In genomic region chr22:30312053-30312452, GRCh38 we compare ENCODE assay signal across 8 cellular contexts. TPM values are rescaled to one million over a fixed set of nuclear protein-coding genes. Genes with fewer than 3 reads are reported as not detected.
A peak's percentile ranks its signal among the peaks of the same experiment; 100 is the strongest.
DNase-seq lines count a peak whose midpoint lies in the region; ATAC-seq and TF ChIP-seq lines count a peak whose summit lies in the region.

No MANE protein-coding gene starts in this region.

- H3K9me3 ChIP-seq in SK-N-SH (no peaks in the 10 kb centered on the region), skeletal muscle satellite cell (replicated peaks; ENCODE audit: low read length) (no peaks in the 10 kb centered on the region)

- H3K27ac ChIP-seq in SK-N-SH (ENCODE audit: low read depth in 2 of 2, low read length in 1 of 2), result peak overlapping the region in 1 of 2 experiments; percentile 66; a peak in 2 of 4 replicates

- no peak; a peak in 1 of 4 replicates for TF ChIP-seq EP300 in SK-N-SH (IDR thresholded peaks at IDR 0.05; ENCODE audit: borderline replicate concordance in 1 of 2, low read depth in 1 of 2, low read length in 1 of 2)

- no peak for TF ChIP-seq RAD21 in SK-N-SH (IDR thresholded peaks at IDR 0.05; ENCODE audit: low read length)

- H3K9ac ChIP-seq in SK-N-SH, result peak overlapping the region; percentile 21; the same call in 1 of the 2 replicates
- H3K9ac ChIP-seq in skeletal muscle satellite cell (ENCODE audit: low read depth, low read length), result no peak overlapping the region

- H3K4me3 ChIP-seq in SK-N-SH (ENCODE audit: low read depth in 2 of 2, low read length in 1 of 2) (no peak overlapping the region), skeletal muscle satellite cell (ENCODE audit: low read length) (no peak overlapping the region)

- H3F3A ChIP-seq in SK-N-SH (replicated peaks; ENCODE audit: insufficient read depth), result peaks cover 25% of the 10 kb centered on the region

- H3K9me2 ChIP-seq in SK-N-SH, result no peaks in the 10 kb centered on the region

- H3K79me2 ChIP-seq in SK-N-SH (ENCODE audit: insufficient read depth), result peaks cover 79% of the 10 kb centered on the region

- H4K20me1 ChIP-seq in SK-N-SH (ENCODE audit: insufficient read depth), result peaks cover 72% of the 10 kb centered on the region

- WGBS in SK-N-SH (ENCODE audit: low lambda C conversion rate), result 50% methylated on average over 6 of the region's 6 CpGs

- no peak overlapping the region for H2AFZ ChIP-seq in SK-N-SH (ENCODE audit: low read depth)

- DNase-seq in EH (ENCODE audit: low read depth) (peak; percentile 93), SK-N-SH (no peak), cerebellum (ENCODE audit: low spot score) (no peak), NCI-H1930 (lab: John Stamatoyannopoulos, UW) (no peak), middle frontal gyrus (ENCODE audit: extremely low spot score, low spot score) (no peak), DMS153 treated with DMSO at 0.1 percent for 48 hours (lab: John Stamatoyannopoulos, UW; ENCODE audit: unreplicated experiment) (no peak)

- no peak for TF ChIP-seq CTCF in SK-N-SH (IDR thresholded peaks at IDR 0.05)

- CTCF ChIA-PET in SK-N-SH (lab: Yijun Ruan, JAX), result interaction anchor here (6.5 kb wide), 1 partner anchor 23 kb away, joined by 31 read pairs; the partner anchor contains the start of gene CASTOR1

- H3K4me2 ChIP-seq in SK-N-SH (peak overlapping the region; percentile 73), skeletal muscle satellite cell (ENCODE audit: low read length) (peak overlapping the region; percentile 12)

- POLR2A ChIA-PET in SK-N-SH (lab: Yijun Ruan, JAX), result interaction anchor here (1.0 kb wide), 1 partner anchor 17 kb away, joined by 3 read pairs; no protein-coding TSS in a partner anchor

- H3K4me1 ChIP-seq in SK-N-SH (ENCODE audit: control insufficient read depth in 1 of 2, insufficient read depth in 2 of 2, low read depth in 1 of 2, low read length in 1 of 2) (peaks cover 26 to 35% of the 10 kb centered on the region in 2 experiments; a peak in 3 of 4 replicates), skeletal muscle satellite cell (ENCODE audit: control insufficient read depth, insufficient read depth, low read length) (peaks cover 26% of the 10 kb centered on the region)

- peak; percentile 65 for ATAC-seq in esophagus mucosa

- H3K36me3 ChIP-seq in SK-N-SH (replicated peaks in 1 of 2; ENCODE audit: control insufficient read depth in 1 of 2, insufficient read depth in 2 of 2, low read length in 1 of 2) (no peaks in the 10 kb centered on the region), skeletal muscle satellite cell (ENCODE audit: insufficient read depth, low read length) (no peaks in the 10 kb centered on the region)

- H3K27me3 ChIP-seq in SK-N-SH (ENCODE audit: insufficient read depth) (no peaks in the 10 kb centered on the region), skeletal muscle satellite cell (ENCODE audit: control insufficient read depth, insufficient read depth, low read length) (no peaks in the 10 kb centered on the region)

TF ChIP-seq in SK-N-SH, 30 proteins besides CTCF, POLR2A, EP300 and RAD21 (continues in another document):
- no peak for TF ChIP-seq ELF1 (IDR thresholded peaks at IDR 0.05)
- no peak for TF ChIP-seq TEAD4 (IDR thresholded peaks at IDR 0.05; ENCODE audit: borderline replicate concordance, insufficient read depth)
- TF ChIP-seq TCF12 (IDR thresholded peaks at IDR 0.05), result peak; percentile 73
- no peak for TF ChIP-seq IRF3 (IDR thresholded peaks at IDR 0.05; ENCODE audit: low read depth, low read length)
- TF ChIP-seq RXRA (IDR thresholded peaks at IDR 0.05; ENCODE audit: borderline replicate concordance, low read depth), result peak; percentile 48; the same call in 1 of the 2 replicates
- peak; percentile 22; the same call in 1 of the 2 replicates for TF ChIP-seq NFIC (IDR thresholded peaks at IDR 0.05; ENCODE audit: borderline replicate concordance)
- no peak for TF ChIP-seq SIN3A (IDR thresholded peaks at IDR 0.05; ENCODE audit: borderline replicate concordance, low read depth, low read length)
- TF ChIP-seq FOXJ3 (CRISPR knock-in tag; IDR thresholded peaks at IDR 0.05), result no peak
- no peak for TF ChIP-seq RCOR1 (IDR thresholded peaks at IDR 0.05; ENCODE audit: low read length)
- TF ChIP-seq MAX (IDR thresholded peaks at IDR 0.05; ENCODE audit: low read depth), result no peak; the same call in 1 of the 2 replicates
- TF ChIP-seq FOXM1 (IDR thresholded peaks at IDR 0.05; ENCODE audit: low read depth), result no peak
- TF ChIP-seq SMC3 (IDR thresholded peaks at IDR 0.05; ENCODE audit: low read depth, low read length), result no peak
- no peak for TF ChIP-seq EZH2phosphoT487 (IDR thresholded peaks at IDR 0.05; ENCODE audit: borderline replicate concordance, low read depth)
- TF ChIP-seq MEF2A (IDR thresholded peaks at IDR 0.05; ENCODE audit: borderline replicate concordance, low read depth), result peak; percentile 75; the same call in 1 of the 2 replicates
- no peak for TF ChIP-seq USF2 (IDR thresholded peaks at IDR 0.05; ENCODE audit: borderline replicate concordance, low read depth, low read length)
- no peak for TF ChIP-seq NRF1 (IDR thresholded peaks at IDR 0.05; ENCODE audit: low read depth, low read length)
- no peak for TF ChIP-seq RFX5 (IDR thresholded peaks at IDR 0.05; ENCODE audit: low read length)
- TF ChIP-seq PBX3 (IDR thresholded peaks at IDR 0.05), result peak; percentile 89
- no peak for TF ChIP-seq TAF1 (IDR thresholded peaks at IDR 0.05; ENCODE audit: borderline replicate concordance, low read depth, low read length)
- TF ChIP-seq CHD2 (IDR thresholded peaks at IDR 0.05; ENCODE audit: low read length, partially characterized antibody), result no peak
- peak; percentile 78; the same call in 1 of the 2 replicates for TF ChIP-seq FOSL2 (IDR thresholded peaks at IDR 0.05; ENCODE audit: borderline replicate concordance, low read depth)

RNA-seq across cellular contexts. Expression of gene TBC1D10A, which starts 14.7 kb away (rescaled TPM):
- polyA plus RNA-seq in SK-N-SH (2012; rRNA removed), result 15.3 and 16.5 TPM in 2 replicates
- polyA plus RNA-seq in SK-N-SH (2012; cell fraction: cytosol; rRNA removed), result 6.5 and 9.7 TPM in 2 replicates
- polyA plus RNA-seq in SK-N-SH (2012; cell fraction: nucleus; rRNA removed), result 27.1 and 28.3 TPM in 2 replicates
- 44.5 TPM for total RNA-seq in esophagus mucosa
- total RNA-seq in skeletal muscle satellite cell (2012; rRNA removed), result 18.0 and 23.4 TPM in 2 replicates
- total RNA-seq in cerebellum, result 6.4 TPM

RNA-seq across cellular contexts. Expression of gene CASTOR1, which starts 22.7 kb away (rescaled TPM):
- 14.4 and 17.4 TPM in 2 replicates for polyA plus RNA-seq in SK-N-SH (2012; rRNA removed)
- polyA plus RNA-seq in SK-N-SH (2012; cell fraction: cytosol; rRNA removed), result 4.5 and 8.5 TPM in 2 replicates
- polyA plus RNA-seq in SK-N-SH (2012; cell fraction: nucleus; rRNA removed), result 29.2 and 38.1 TPM in 2 replicates
- total RNA-seq in esophagus mucosa (43.7 TPM), cerebellum (4.9 TPM)
- 2.0 and 5.7 TPM in 2 replicates for total RNA-seq in skeletal muscle satellite cell (2012; rRNA removed)

RNA-seq across cellular contexts. Expression of gene SF3A1, which starts 44.6 kb away (rescaled TPM):
- 37.5 and 75.2 TPM in 2 replicates for polyA plus RNA-seq in SK-N-SH (2012; rRNA removed)
- polyA plus RNA-seq in SK-N-SH (2012; cell fraction: cytosol; rRNA removed), result 57.9 and 75.1 TPM in 2 replicates
- polyA plus RNA-seq in SK-N-SH (2012; cell fraction: nucleus; rRNA removed), result 121 and 150 TPM in 2 replicates
- 111 TPM for total RNA-seq in esophagus mucosa
- total RNA-seq in skeletal muscle satellite cell (2012; rRNA removed), result 23.2 and 26.9 TPM in 2 replicates
- total RNA-seq in cerebellum, result 33.7 TPM

RNA-seq across cellular contexts. Expression of gene CCDC157, which starts 44.8 kb away (rescaled TPM):
- polyA plus RNA-seq in SK-N-SH (2012; rRNA removed), result 5.8 and 7.9 TPM in 2 replicates
- 3.3 and 5.5 TPM in 2 replicates for polyA plus RNA-seq in SK-N-SH (2012; cell fraction: cytosol; rRNA removed)
- 8.3 and 9.8 TPM in 2 replicates for polyA plus RNA-seq in SK-N-SH (2012; cell fraction: nucleus; rRNA removed)
- 1.2 TPM for total RNA-seq in esophagus mucosa
- total RNA-seq in skeletal muscle satellite cell (2012; rRNA removed), result 0.51 and 2.6 TPM in 2 replicates
- total RNA-seq in cerebellum, result 5.2 TPM

RNA-seq across cellular contexts. Expression of gene OSM, which starts 45.4 kb away (rescaled TPM):
- polyA plus RNA-seq in SK-N-SH (2012; rRNA removed), result not detected in 2 replicates
- polyA plus RNA-seq in SK-N-SH (2012; cell fraction: cytosol; rRNA removed), result not detected in 2 replicates
- 0.02 and 0.12 TPM in 2 replicates for polyA plus RNA-seq in SK-N-SH (2012; cell fraction: nucleus; rRNA removed)
- 0.28 TPM for total RNA-seq in esophagus mucosa
- total RNA-seq in skeletal muscle satellite cell (2012; rRNA removed), result not detected in 2 replicates
- total RNA-seq in cerebellum, result 0.27 TPM
